In genomic region chr14:24366664-24367505, GRCh38 we compare ENCODE assay signal across 8 cellular contexts. TPM values are rescaled to one million over a fixed set of nuclear protein-coding genes. Genes with fewer than 3 reads are reported as not detected.
DNase-seq lines count a peak whose midpoint lies in the region; ATAC-seq and TF ChIP-seq lines count a peak whose summit lies in the region.

No MANE protein-coding gene starts in this region.

- intact Hi-C loops in right lobe of liver (cut with DNase I), result loop anchor here (5.0 kb wide), 1 partner anchor 65 kb away; no protein-coding TSS in a partner anchor

- WGBS in right lobe of liver (ENCODE audit: insufficient coverage, low coverage, low lambda C conversion rate, missing lambda C conversion rate), result 29% methylated on average over 22 of the region's 46 CpGs

- H4K20me1 ChIP-seq in SU-DHL-6 (ENCODE audit: low read depth, low read length), result no peaks in the 10 kb centered on the region

- H2AFZ ChIP-seq in SU-DHL-6 (ENCODE audit: low read depth, low read length, severe bottlenecking), result peak overlapping the region; percentile 82

- DNase-seq in stimulated activated CD4-positive, alpha-beta T cell treated with anti-CD3 and anti-CD28 coated beads, Interleukin-12 subunit alpha, Interleukin-12 subunit beta, amount 100 ng/mL, for 48 hours (ENCODE audit: low read depth in 2 of 3, low spot score in 1 of 3), result peak in 2 of 3 donors; percentile 8
- DNase-seq in stimulated activated CD4-positive, alpha-beta T cell treated with anti-CD3 and anti-CD28 coated beads, Interleukin-4, amount 100 ng/mL, for 24 hours, result no peak
- DNase-seq in HEK293T (ENCODE audit: extremely low spot score) (peak; percentile 74), NCI-H1048 (lab: John Stamatoyannopoulos, UW) (peak; percentile 87), right lobe of liver (peak in 2 of 3 donors; percentile 51 to 58)
- DNase-seq in effector memory CD4-positive, alpha-beta T cell, result no peak
- DNase-seq in stimulated activated naive B cell treated with anti-CD40 and anti-IgM and Interleukin-4, amounts not matched to agents 10 μg/mL and 1 μg/mL and 100 μg/mL, for 72 hours, result peak; percentile 91

- H3K9me3 ChIP-seq in SU-DHL-6 (ENCODE audit: insufficient read depth, low read length) (no peaks in the 10 kb centered on the region), right lobe of liver (no peaks in the 10 kb centered on the region)
- H3K9me3 ChIP-seq in effector memory CD4-positive, alpha-beta T cell (ENCODE audit: control insufficient read depth, low read length), result no peaks in the 10 kb centered on the region

- H3K4me3 Mint-ChIP-seq in stimulated activated naive B cell treated with anti-CD40 and anti-IgM and Interleukin-4, amounts not matched to agents 10 μg/mL and 1 μg/mL and 100 μg/mL, for 72 hours, result peak overlapping the region; percentile 77 to 80

- peaks cover 36% of the 10 kb centered on the region for H3K4me1 ChIP-seq in effector memory CD4-positive, alpha-beta T cell (ENCODE audit: control insufficient read depth, insufficient read depth, low read length, poor library complexity, severe bottlenecking)
- H3K4me1 ChIP-seq in right lobe of liver, result no peaks in the 10 kb centered on the region

- peak overlapping the region; percentile 79 for H3K4me2 ChIP-seq in SU-DHL-6 (ENCODE audit: low read depth, low read length, poor library complexity, severe bottlenecking)

- CTCF ChIA-PET in HEK293T (lab: Yijun Ruan, JAX), result interaction anchor here (0.7 to 2.3 kb wide), 16 partner anchors 10 to 70 kb away, joined by 3 to 68 read pairs (median 6); partner anchors contain the start of genes CBLN3, CIDEB, KHNYN and RIPK3

- POLR2A ChIA-PET in HEK293T (lab: Yijun Ruan, JAX), result interaction anchor here (0.7 to 2.2 kb wide), 16 partner anchors 11 to 124 kb away, joined by 3 to 28 read pairs (median 4); partner anchors contain the start of genes CBLN3, KHNYN, NYNRIN and TINF2

- H3K36me3 ChIP-seq in SU-DHL-6 (ENCODE audit: low read length) (no peaks in the 10 kb centered on the region), right lobe of liver (no peaks in the 10 kb centered on the region)
- no peaks in the 10 kb centered on the region for H3K36me3 ChIP-seq in effector memory CD4-positive, alpha-beta T cell (ENCODE audit: control insufficient read depth, insufficient read depth, low read length)

- H3F3A ChIP-seq in SU-DHL-6 (ENCODE audit: insufficient read depth), result peaks cover 4% of the 10 kb centered on the region

- H3K4me1 Mint-ChIP-seq in stimulated activated naive B cell treated with anti-CD40 and anti-IgM and Interleukin-4, amounts not matched to agents 10 μg/mL and 1 μg/mL and 100 μg/mL, for 72 hours, result peaks cover 26 to 38% of the 10 kb centered on the region in 2 donors

- no peaks in the 10 kb centered on the region for H3K9me2 ChIP-seq in SU-DHL-6 (replicated peaks; ENCODE audit: insufficient read depth, low read length)

- H3K36me3 Mint-ChIP-seq in stimulated activated naive B cell treated with anti-CD40 and anti-IgM and Interleukin-4, amounts not matched to agents 10 μg/mL and 1 μg/mL and 100 μg/mL, for 72 hours, result no peaks in the 10 kb centered on the region

- peak overlapping the region; percentile 47 for H3K4me3 ChIP-seq in SU-DHL-6 (ENCODE audit: insufficient read depth, low read length, poor library complexity, severe bottlenecking)
- H3K4me3 ChIP-seq in effector memory CD4-positive, alpha-beta T cell (ENCODE audit: insufficient read depth, low read depth, low read length, poor library complexity, severe bottlenecking), result peak overlapping the region; percentile 44
- H3K4me3 ChIP-seq in right lobe of liver, result peak overlapping the region in 2 of 3 donors; percentile 16

- no peak for TF ChIP-seq CTCF in SU-DHL-6 (IDR thresholded peaks at IDR 0.05; ENCODE audit: insufficient read depth, low read length, poor library complexity, severe bottlenecking)
- no peak for TF ChIP-seq CTCF in right lobe of liver (IDR thresholded peaks at IDR 0.05)

- peak overlapping the region; percentile 66 for H3K27ac Mint-ChIP-seq in stimulated activated naive B cell treated with anti-CD40 and anti-IgM and Interleukin-4, amounts not matched to agents 10 μg/mL and 1 μg/mL and 100 μg/mL, for 72 hours

- ATAC-seq in right lobe of liver, result peak; percentile 37 to 52 (median 46)
- ATAC-seq in stimulated activated naive B cell treated with anti-CD40 and anti-IgM and Interleukin-4, amounts not matched to agents 10 μg/mL and 1 μg/mL and 100 μg/mL, for 72 hours (replicated peaks), result peak; percentile 83 to 85

- no peak for TF ChIP-seq POLR2A in right lobe of liver (IDR thresholded peaks at IDR 0.05)

- H3K27ac ChIP-seq in SU-DHL-6 (ENCODE audit: low read depth, low read length) (peak overlapping the region; percentile 78), right lobe of liver (peak overlapping the region; percentile 14 to 35 (median 33))
- no peak overlapping the region for H3K27ac ChIP-seq in effector memory CD4-positive, alpha-beta T cell (ENCODE audit: insufficient read depth, low read length, poor library complexity, severe bottlenecking)

- H3K27me3 ChIP-seq in SU-DHL-6 (ENCODE audit: low read length), result no peaks in the 10 kb centered on the region
- H3K27me3 ChIP-seq in effector memory CD4-positive, alpha-beta T cell (replicated peaks; ENCODE audit: control insufficient read depth, insufficient read depth, low read length, poor library complexity, severe bottlenecking), result peaks cover 43% of the 10 kb centered on the region
- no peaks in the 10 kb centered on the region for H3K27me3 ChIP-seq in right lobe of liver

- no peaks in the 10 kb centered on the region for H3K9me3 Mint-ChIP-seq in stimulated activated naive B cell treated with anti-CD40 and anti-IgM and Interleukin-4, amounts not matched to agents 10 μg/mL and 1 μg/mL and 100 μg/mL, for 72 hours

- H3K27me3 Mint-ChIP-seq in stimulated activated naive B cell treated with anti-CD40 and anti-IgM and Interleukin-4, amounts not matched to agents 10 μg/mL and 1 μg/mL and 100 μg/mL, for 72 hours, result peaks cover 9 to 12% of the 10 kb centered on the region in 2 donors

- peak overlapping the region; percentile 52 for H3K9ac ChIP-seq in SU-DHL-6 (ENCODE audit: low read length)

- no peaks in the 10 kb centered on the region for H3K79me2 ChIP-seq in SU-DHL-6 (ENCODE audit: insufficient read depth, low read length)

TF ChIP-seq in HEK293T, 16 proteins besides CTCF, POLR2A, EP300 and RAD21:
- TF ChIP-seq FOXM1 (IDR thresholded peaks at IDR 0.05; ENCODE audit: borderline replicate concordance), result peak; percentile 84
- no peak for TF ChIP-seq BHLHE40 (IDR thresholded peaks at IDR 0.05; ENCODE audit: borderline replicate concordance)
- peak; percentile 70 for TF ChIP-seq CTBP1 (IDR thresholded peaks at IDR 0.05; ENCODE audit: borderline replicate concordance)
- TF ChIP-seq PKNOX1 (IDR thresholded peaks at IDR 0.05), result peak; percentile 61

RNA-seq across cellular contexts. Expression of gene NFATC4, which starts 1.1 kb away (rescaled TPM):
- 1 to 10 TPM; 1.0 to 3.7 (median 2.0) TPM for total RNA-seq in right lobe of liver

RNA-seq across cellular contexts. Expression of gene RIPK3, which starts 27.1 kb away (rescaled TPM):
- 1 to 10 TPM in 2 of 6 experiments, under 1 TPM in 4; 0.70 to 1.6 (median 0.90) TPM for total RNA-seq in right lobe of liver

RNA-seq across cellular contexts. Expression of gene NYNRIN, which starts 31.9 kb away (rescaled TPM):
- 1 to 10 TPM; 1.8 to 6.1 (median 2.7) TPM for total RNA-seq in right lobe of liver

RNA-seq across cellular contexts. Expression of gene ADCY4, which starts 32.0 kb away (rescaled TPM):
- total RNA-seq in right lobe of liver, result 1 to 10 TPM; 2.3 to 7.2 (median 3.9) TPM

RNA-seq across cellular contexts. Expression of gene LTB4R, which starts 55.6 kb away (rescaled TPM):
- total RNA-seq in right lobe of liver, result 1 to 10 TPM; 2.7 to 5.5 (median 3.9) TPM

Comparison
In these comparisons a context has a peak if more than half of its experiments do, and no peak if none do; other contexts are left out.
1. DNase-seq: peak in stimulated activated CD4-positive, alpha-beta T cell treated with anti-CD3 and anti-CD28 coated beads, Interleukin-12 subunit alpha, Interleukin-12 subunit beta, amount 100 ng/mL, for 48 hours (2 of 3), HEK293T (single experiment), NCI-H1048 (single experiment), right lobe of liver (2 of 3) and stimulated activated naive B cell treated with anti-CD40 and anti-IgM and Interleukin-4, amounts not matched to agents 10 μg/mL and 1 μg/mL and 100 μg/mL, for 72 hours (single experiment); none in stimulated activated CD4-positive, alpha-beta T cell treated with anti-CD3 and anti-CD28 coated beads, Interleukin-4, amount 100 ng/mL, for 24 hours (single experiment) and effector memory CD4-positive, alpha-beta T cell (0 of 3).
2. Peak in every context shown above with its lines, with median percentiles within 50 percentile points of each other: H3K4me3 ChIP-seq.